8 cellular contexts compared by ENCODE assay signal in the genomic region with DNA sequence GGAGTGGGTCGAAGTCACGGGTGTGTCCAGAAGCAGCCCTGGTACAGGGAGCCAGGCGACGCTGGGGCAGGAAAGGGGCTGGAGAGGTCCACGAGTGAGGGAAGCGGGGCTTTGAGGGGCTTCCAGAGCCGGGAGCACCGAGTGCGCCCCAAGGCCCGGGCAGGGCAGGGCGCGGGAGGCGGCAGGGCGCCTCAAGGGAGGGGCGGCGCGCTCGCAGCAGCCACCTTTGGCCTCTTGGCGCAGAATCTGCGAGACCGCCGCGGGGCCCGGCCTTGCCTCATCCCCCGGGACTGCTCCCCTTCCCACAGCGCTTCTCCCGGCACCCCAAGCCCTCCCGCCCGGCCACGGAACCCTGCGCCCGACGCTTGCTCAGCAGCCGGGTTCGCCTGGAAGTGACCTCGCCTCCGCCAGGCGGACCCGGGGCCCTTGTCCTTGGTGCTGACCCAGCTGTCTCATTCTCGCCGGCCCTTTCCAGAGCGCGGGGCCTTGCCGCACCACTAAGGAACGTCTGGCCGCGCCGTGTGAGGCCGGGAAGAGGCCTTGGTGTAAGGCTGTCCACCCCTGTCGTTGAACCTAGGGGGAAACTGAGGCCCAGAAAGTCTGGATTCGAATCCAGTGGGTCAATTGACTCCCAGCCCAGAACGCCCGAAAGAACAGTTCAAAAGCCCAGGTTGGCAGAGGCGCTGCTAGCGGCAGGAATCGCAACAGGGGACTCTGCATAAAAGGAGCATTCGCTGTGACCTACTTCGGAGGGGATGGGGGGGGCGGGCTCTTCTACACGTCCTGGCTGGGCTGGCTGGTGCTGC. TPM values are rescaled to one million over a fixed set of nuclear protein-coding genes. Genes with fewer than 3 reads are reported as not detected.
A peak's percentile ranks its signal among the peaks of the same experiment; 100 is the strongest.
DNase-seq lines count a peak whose midpoint lies in the region; ATAC-seq, FAIRE-seq and TF ChIP-seq lines count a peak whose summit lies in the region.

No MANE protein-coding gene starts in this region.

- H3K9me3 ChIP-seq in colonic mucosa: no peaks in the 10 kb centered on the region

- H3K9ac ChIP-seq in colonic mucosa (ENCODE audit: low read depth in 2 of 2, low read length in 2 of 2): no peak overlapping the region

- ATAC-seq in GM21367 (IDR thresholded peaks at IDR 0.05; ENCODE audit: unreplicated experiment) (peak; percentile 39), GM18520 (IDR thresholded peaks at IDR 0.05; ENCODE audit: unreplicated experiment) (no peak)

- H3K27ac ChIP-seq in colonic mucosa (no peak overlapping the region), layer of hippocampus (ENCODE audit: low read depth, low read length) (peak overlapping the region; percentile 40)

- FAIRE-seq in HTR-8/SVneo (lab: Jason Lieb, UNC): no peak

- H3K4me1 ChIP-seq in colonic mucosa: peaks cover 12% of the 10 kb centered on the region

- peaks cover 34% of the 10 kb centered on the region for H3K27me3 ChIP-seq in colonic mucosa
- peaks cover 2% of the 10 kb centered on the region for H3K27me3 ChIP-seq in layer of hippocampus (ENCODE audit: control insufficient read depth, insufficient read depth, low read length)

- TF ChIP-seq CTCF in colonic mucosa (IDR thresholded peaks at IDR 0.05): no peak

- intact Hi-C loops in colonic mucosa (cut with DNase I): no loop called here

- DNase-seq in DMS53 treated with DMSO at 0.1 percent for 48 hours (lab: John Stamatoyannopoulos, UW; ENCODE audit: unreplicated experiment) (peak; percentile 37), HTR-8/SVneo (ENCODE audit: insufficient read length, low spot score) (peak; percentile 63), T1000 (lab: John Stamatoyannopoulos, UW) (peak; percentile 51), colonic mucosa (peak; percentile 33)
- DNase-seq in stimulated activated CD4-positive, alpha-beta T cell treated with anti-CD3 and anti-CD28 coated beads, Interleukin-2, amount 100 ng/mL, for 48 hours: peak; percentile 22 to 32

- no peaks in the 10 kb centered on the region for H3K36me3 ChIP-seq in colonic mucosa

- peak overlapping the region; percentile 38 for H3K4me3 ChIP-seq in colonic mucosa

RNA-seq across cellular contexts. Expression of a gene that starts 0.6 kb away (rescaled TPM):
- 1 to 10 TPM in 1 of 2 donors, under 1 TPM in 1; 0.27 to 1.7 TPM for total RNA-seq in colonic mucosa
